1 cellular context compared by ENCODE assay signal in genomic region chr1:25642710-25643109, GRCh38.
TF ChIP-seq lines count a peak whose summit lies in the region.

No MANE protein-coding gene starts in this region.

TF ChIP-seq in K562, 482 proteins besides CTCF, POLR2A, EP300 and RAD21 (continued from another document):
- TF ChIP-seq, protein P1, sequence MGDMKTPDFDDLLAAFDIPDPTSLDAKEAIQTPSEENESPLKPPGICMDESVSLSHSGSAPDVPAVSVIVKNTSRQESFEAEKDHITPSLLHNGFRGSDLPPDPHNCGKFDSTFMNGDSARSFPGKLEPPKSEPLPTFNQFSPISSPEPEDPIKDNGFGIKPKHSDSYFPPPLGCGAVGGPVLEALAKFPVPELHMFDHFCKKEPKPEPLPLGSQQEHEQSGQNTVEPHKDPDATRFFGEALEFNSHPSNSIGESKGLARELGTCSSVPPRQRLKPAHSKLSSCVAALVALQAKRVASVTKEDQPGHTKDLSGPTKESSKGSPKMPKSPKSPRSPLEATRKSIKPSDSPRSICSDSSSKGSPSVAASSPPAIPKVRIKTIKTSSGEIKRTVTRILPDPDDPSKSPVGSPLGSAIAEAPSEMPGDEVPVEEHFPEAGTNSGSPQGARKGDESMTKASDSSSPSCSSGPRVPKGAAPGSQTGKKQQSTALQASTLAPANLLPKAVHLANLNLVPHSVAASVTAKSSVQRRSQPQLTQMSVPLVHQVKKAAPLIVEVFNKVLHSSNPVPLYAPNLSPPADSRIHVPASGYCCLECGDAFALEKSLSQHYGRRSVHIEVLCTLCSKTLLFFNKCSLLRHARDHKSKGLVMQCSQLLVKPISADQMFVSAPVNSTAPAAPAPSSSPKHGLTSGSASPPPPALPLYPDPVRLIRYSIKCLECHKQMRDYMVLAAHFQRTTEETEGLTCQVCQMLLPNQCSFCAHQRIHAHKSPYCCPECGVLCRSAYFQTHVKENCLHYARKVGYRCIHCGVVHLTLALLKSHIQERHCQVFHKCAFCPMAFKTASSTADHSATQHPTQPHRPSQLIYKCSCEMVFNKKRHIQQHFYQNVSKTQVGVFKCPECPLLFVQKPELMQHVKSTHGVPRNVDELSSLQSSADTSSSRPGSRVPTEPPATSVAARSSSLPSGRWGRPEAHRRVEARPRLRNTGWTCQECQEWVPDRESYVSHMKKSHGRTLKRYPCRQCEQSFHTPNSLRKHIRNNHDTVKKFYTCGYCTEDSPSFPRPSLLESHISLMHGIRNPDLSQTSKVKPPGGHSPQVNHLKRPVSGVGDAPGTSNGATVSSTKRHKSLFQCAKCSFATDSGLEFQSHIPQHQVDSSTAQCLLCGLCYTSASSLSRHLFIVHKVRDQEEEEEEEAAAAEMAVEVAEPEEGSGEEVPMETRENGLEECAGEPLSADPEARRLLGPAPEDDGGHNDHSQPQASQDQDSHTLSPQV (IDR thresholded peaks at IDR 0.05): no peak
- TF ChIP-seq RFX5 (IDR thresholded peaks at IDR 0.05; ENCODE audit: low read depth, low read length) (no peak), GATAD2A (IDR thresholded peaks at IDR 0.05) (no peak), ZNF586 (CRISPR knock-in tag; conservative IDR thresholded peaks at IDR 0.05) (no peak), ARID3A (IDR thresholded peaks at IDR 0.05; ENCODE audit: borderline replicate concordance, low read depth, low read length) (no peak), SAFB2 (IDR thresholded peaks at IDR 0.05; ENCODE audit: borderline replicate concordance, low read depth, low read length, severe bottlenecking) (no peak), TAF15 (IDR thresholded peaks at IDR 0.05; ENCODE audit: low read depth, low read length) (no peak), ZNF124 (CRISPR knock-in tag; IDR thresholded peaks at IDR 0.05) (no peak)
- TF ChIP-seq, protein P2, sequence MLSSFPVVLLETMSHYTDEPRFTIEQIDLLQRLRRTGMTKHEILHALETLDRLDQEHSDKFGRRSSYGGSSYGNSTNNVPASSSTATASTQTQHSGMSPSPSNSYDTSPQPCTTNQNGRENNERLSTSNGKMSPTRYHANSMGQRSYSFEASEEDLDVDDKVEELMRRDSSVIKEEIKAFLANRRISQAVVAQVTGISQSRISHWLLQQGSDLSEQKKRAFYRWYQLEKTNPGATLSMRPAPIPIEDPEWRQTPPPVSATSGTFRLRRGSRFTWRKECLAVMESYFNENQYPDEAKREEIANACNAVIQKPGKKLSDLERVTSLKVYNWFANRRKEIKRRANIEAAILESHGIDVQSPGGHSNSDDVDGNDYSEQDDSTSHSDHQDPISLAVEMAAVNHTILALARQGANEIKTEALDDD (IDR thresholded peaks at IDR 0.05): no peak
- TF ChIP-seq, protein P3, sequence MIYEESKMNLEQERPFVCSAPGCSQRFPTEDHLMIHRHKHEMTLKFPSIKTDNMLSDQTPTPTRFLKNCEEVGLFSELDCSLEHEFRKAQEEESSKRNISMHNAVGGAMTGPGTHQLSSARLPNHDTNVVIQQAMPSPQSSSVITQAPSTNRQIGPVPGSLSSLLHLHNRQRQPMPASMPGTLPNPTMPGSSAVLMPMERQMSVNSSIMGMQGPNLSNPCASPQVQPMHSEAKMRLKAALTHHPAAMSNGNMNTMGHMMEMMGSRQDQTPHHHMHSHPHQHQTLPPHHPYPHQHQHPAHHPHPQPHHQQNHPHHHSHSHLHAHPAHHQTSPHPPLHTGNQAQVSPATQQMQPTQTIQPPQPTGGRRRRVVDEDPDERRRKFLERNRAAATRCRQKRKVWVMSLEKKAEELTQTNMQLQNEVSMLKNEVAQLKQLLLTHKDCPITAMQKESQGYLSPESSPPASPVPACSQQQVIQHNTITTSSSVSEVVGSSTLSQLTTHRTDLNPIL (CRISPR knock-in tag; IDR thresholded peaks at IDR 0.05): no peak
TF ChIP-seq in K562: peak in this region for 0.
